ENCODE assay signal across 8 cellular contexts in the genomic region with DNA sequence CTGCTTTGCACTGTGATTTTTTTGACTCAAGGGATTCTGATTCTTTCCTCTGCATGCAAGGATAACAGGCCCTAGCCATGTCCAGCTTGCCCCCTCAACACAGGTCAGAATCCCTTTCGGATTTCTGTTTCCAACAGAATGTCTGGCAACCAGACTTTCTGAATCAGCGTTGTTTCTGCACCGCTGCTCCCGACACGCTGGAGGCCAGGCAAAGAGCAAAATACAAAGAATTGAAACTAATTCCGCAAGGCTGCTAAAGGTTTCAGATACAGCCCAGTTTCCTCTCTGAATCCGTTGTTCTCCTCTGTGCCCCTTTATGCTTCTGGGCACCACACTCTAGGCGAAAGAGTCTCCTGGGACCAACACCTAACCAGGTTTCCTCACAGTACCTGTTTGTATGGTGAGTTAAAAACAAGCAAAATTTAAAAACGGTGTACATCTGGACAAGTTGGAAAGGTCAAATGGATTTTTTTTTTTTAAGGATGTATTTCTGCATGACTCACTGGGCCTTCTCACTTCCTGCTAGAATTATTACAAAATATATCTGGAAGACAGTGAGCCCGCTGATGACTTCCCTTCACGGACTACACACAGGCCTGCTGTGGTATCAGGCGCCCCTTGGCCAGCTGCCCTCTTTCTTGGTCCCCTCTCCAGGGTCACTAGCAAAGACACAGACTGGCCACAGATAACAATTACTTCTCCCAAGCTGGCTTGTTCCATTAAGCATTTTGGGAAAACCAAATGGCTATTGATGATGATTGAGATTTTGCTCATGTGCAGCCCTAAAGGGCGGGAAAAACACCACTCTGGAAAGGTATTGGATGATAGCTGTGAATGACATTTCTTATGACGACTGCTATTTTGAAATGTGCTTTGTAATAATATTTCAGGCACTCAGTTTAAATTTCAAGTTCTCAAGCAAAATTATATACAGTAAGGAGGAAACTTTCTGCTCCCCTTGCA.
DNase-seq lines count a peak whose midpoint lies in the region; ATAC-seq and TF ChIP-seq lines count a peak whose summit lies in the region.

No MANE protein-coding gene starts in this region.

- H3K27me3 Mint-ChIP-seq in stimulated activated memory B cell treated with anti-CD40 and anti-IgM and Interleukin-4, amounts not matched to agents 10 μg/mL and 1 μg/mL and 100 μg/mL, for 72 hours = no peaks in the 10 kb centered on the region

- no peak for TF ChIP-seq EP300 in gastroesophageal sphincter (IDR thresholded peaks at IDR 0.05)

- no peaks in the 10 kb centered on the region for H3K36me3 Mint-ChIP-seq in stimulated activated memory B cell treated with anti-CD40 and anti-IgM and Interleukin-4, amounts not matched to agents 10 μg/mL and 1 μg/mL and 100 μg/mL, for 72 hours

- H3K27me3 ChIP-seq in gastroesophageal sphincter (no peaks in the 10 kb centered on the region), psoas muscle (ENCODE audit: insufficient read depth in 3 of 3, low read length in 2 of 3) (no peaks in the 10 kb centered on the region)

- no peaks in the 10 kb centered on the region for H3K9me3 Mint-ChIP-seq in stimulated activated memory B cell treated with anti-CD40 and anti-IgM and Interleukin-4, amounts not matched to agents 10 μg/mL and 1 μg/mL and 100 μg/mL, for 72 hours

- no peaks in the 10 kb centered on the region for H3K36me3 ChIP-seq in gastroesophageal sphincter
- H3K36me3 ChIP-seq in psoas muscle (ENCODE audit: insufficient read depth in 1 of 2, low read depth in 1 of 2) = no peaks in the 10 kb centered on the region

- intact Hi-C loops in psoas muscle (cut with DNase I) = loop anchor here (5.0 to 10.0 kb wide), 2 partner anchors 89 to 709 kb away; partner anchors contain the start of gene LYPLAL1 (in 1 of the 2)

- TF ChIP-seq CTCF in gastroesophageal sphincter (IDR thresholded peaks at IDR 0.05) (no peak), psoas muscle (IDR thresholded peaks at IDR 0.05) (no peak)

- no peak overlapping the region for H3K4me3 Mint-ChIP-seq in stimulated activated memory B cell treated with anti-CD40 and anti-IgM and Interleukin-4, amounts not matched to agents 10 μg/mL and 1 μg/mL and 100 μg/mL, for 72 hours

- peak; percentile 10; the same call in 1 of the 3 replicates for ATAC-seq in SK-N-SH treated with all-trans-retinoic acid at 6 μM for 48 hours
- ATAC-seq in gastroesophageal sphincter = peak; percentile 66
- peak; percentile 54 to 73 (median 63) for ATAC-seq in psoas muscle
- ATAC-seq in GM21515 (IDR thresholded peaks at IDR 0.05; ENCODE audit: unreplicated experiment) = no peak
- no peak for ATAC-seq in stimulated activated memory B cell treated with anti-CD40 and anti-IgM and Interleukin-4, amounts not matched to agents 10 μg/mL and 1 μg/mL and 100 μg/mL, for 72 hours

- H3K27ac ChIP-seq in gastroesophageal sphincter (peak overlapping the region; percentile 69 to 77 (median 73)), psoas muscle (peak overlapping the region; percentile 90)

- no peak overlapping the region for H3K27ac Mint-ChIP-seq in stimulated activated memory B cell treated with anti-CD40 and anti-IgM and Interleukin-4, amounts not matched to agents 10 μg/mL and 1 μg/mL and 100 μg/mL, for 72 hours

- H3K9me3 ChIP-seq in gastroesophageal sphincter (no peaks in the 10 kb centered on the region), psoas muscle (no peaks in the 10 kb centered on the region)

- DNase-seq in GM04503 (ENCODE audit: low read depth) = peak; percentile 53
- DNase-seq in psoas muscle = peak; percentile 69 to 82
- DNase-seq in islet precursor cell = no peak
- no peak for DNase-seq in occipital lobe (lab: John Stamatoyannopoulos, UW)

- H3K4me1 Mint-ChIP-seq in stimulated activated memory B cell treated with anti-CD40 and anti-IgM and Interleukin-4, amounts not matched to agents 10 μg/mL and 1 μg/mL and 100 μg/mL, for 72 hours = peaks cover 14% of the 10 kb centered on the region

- peak overlapping the region in 1 of 2 donors; percentile 10 for H3K4me3 ChIP-seq in gastroesophageal sphincter
- peak overlapping the region; percentile 46 for H3K4me3 ChIP-seq in psoas muscle

- WGBS in gastroesophageal sphincter (ENCODE audit: low coverage in 1 of 2), 2 donors = 56 to 65% methylated on average over 10 to 11 of the region's 14 CpGs
- WGBS in psoas muscle, 3 donors = 37 to 47% (median 39%) methylated on average over 14 of the region's 14 CpGs

- TF ChIP-seq POLR2A in gastroesophageal sphincter (IDR thresholded peaks at IDR 0.05) = no peak

- H3K4me1 ChIP-seq in gastroesophageal sphincter (peaks cover 17 to 51% (median 21%) of the 10 kb centered on the region in 3 donors), psoas muscle (peaks cover 68% of the 10 kb centered on the region)

TF ChIP-seq in SK-N-SH treated with all-trans-retinoic acid at 6 μM for 48 hours, 23 proteins besides CTCF, POLR2A, EP300 and RAD21:
- TF ChIP-seq ISL1 (CRISPR knock-in tag; IDR thresholded peaks at IDR 0.05) (no peak), ZC3H10 (CRISPR knock-in tag; IDR thresholded peaks at IDR 0.05) (0 out of 2 replicates have a peak, but pooled peaks have one; percentile 46)

Comparison
In these comparisons a context has a peak if more than half of its experiments do, and no peak if none do; other contexts are left out.
1. DNase-seq: peak in GM04503 (single experiment) and psoas muscle (2 of 2); none in islet precursor cell (single experiment) and occipital lobe (single experiment).
2. ATAC-seq: peak in SK-N-SH treated with all-trans-retinoic acid at 6 μM for 48 hours (single experiment), gastroesophageal sphincter (single experiment) and psoas muscle (4 of 4); none in GM21515 (single experiment) and stimulated activated memory B cell treated with anti-CD40 and anti-IgM and Interleukin-4, amounts not matched to agents 10 μg/mL and 1 μg/mL and 100 μg/mL, for 72 hours (single experiment).